In genomic region chr3:43728947-43729346, GRCh38 we compare ENCODE assay signal across 28 cellular contexts.
"Had no signal": no experiment of that assay in that cellular context is flagged by ENCODE, and none has a peak within 500 bp of the region (broad histone marks: within the 10 kb centered on the region; RNA-seq: fewer than 3 reads in every experiment).

No MANE protein-coding gene starts in this region.

- H3K4me1 ChIP-seq: prostate gland, uterus had no signal

- H3K9me3 ChIP-seq: esophagus muscularis mucosa, gastrocnemius medialis, left ventricle myocardium inferior, neutrophil, ovary, prostate gland, sigmoid colon, stomach, suprapubic skin, tibial nerve, uterus had no signal

- H3K27ac ChIP-seq: esophagus muscularis mucosa, gastrocnemius medialis, left ventricle myocardium inferior, ovary, prostate gland, sigmoid colon, suprapubic skin, tibial nerve, uterus had no signal

- H3K4me3 ChIP-seq: esophagus muscularis mucosa, gastrocnemius medialis, left ventricle myocardium inferior, lung, ovary, prostate gland, sigmoid colon, stomach, suprapubic skin, tibial nerve, uterus had no signal

- H3K36me3 ChIP-seq: gastrocnemius medialis, ovary, prostate gland, uterus had no signal

- ATAC-seq: activated CD4-positive, alpha-beta T cell treated with anti-CD3 and anti-CD28 coated beads for 36 hours; activated naive CD4-positive, alpha-beta T cell treated with anti-CD3 and anti-CD28 coated beads, Interleukin-2, amount 50 U/mL, for 72 hours; activated T-cell treated with anti-CD3 and anti-CD28 coated beads, Interleukin-2, amount 50 U/mL, for 72 hours; gastrocnemius medialis; natural killer cell; stimulated activated naive B cell treated with anti-CD40 and anti-IgM and Interleukin-4, amounts not matched to agents 10 μg/mL and 1 μg/mL and 100 μg/mL, for 72 hours had no signal

- H3K27me3 ChIP-seq: esophagus muscularis mucosa, gastrocnemius medialis, neutrophil, ovary, sigmoid colon, stomach, suprapubic skin, tibial nerve, uterus had no signal

- DNase-seq: activated CD4-positive, alpha-beta T cell treated with anti-CD3 and anti-CD28 coated beads for 36 hours; activated CD4-positive, CD25-positive, alpha-beta regulatory T cell; activated naive CD4-positive, alpha-beta T cell; activated T-cell treated with anti-CD3 and anti-CD28 coated beads for 4 hours; activated T-cell treated with anti-CD3 and anti-CD28 coated beads, Interleukin-2, amount 50 U/mL, for 72 hours; anterior cingulate cortex; dermis blood vessel endothelial cell; effector CD4-positive, alpha-beta T cell; gastrocnemius medialis; glutamatergic neuron; left ventricle myocardium inferior; natural killer cell; ovary; retina; sigmoid colon; stimulated activated CD4-positive, alpha-beta T cell treated with anti-CD3 and anti-CD28 coated beads, Interleukin-15, amount 100 ng/mL, for 24 hours; stimulated activated CD4-positive, alpha-beta T cell treated with anti-CD3 and anti-CD28 coated beads, Interleukin-2, amount 100 ng/mL, for 24 hours; stimulated activated naive B cell treated with anti-CD40 and anti-IgM and Interleukin-4, amounts not matched to agents 10 μg/mL and 1 μg/mL and 100 μg/mL, for 72 hours; stomach; T-helper 1 cell; uterus had no signal
